In genomic region chr5:34047147-34047546, GRCh38 we compare ENCODE assay signal across 25 cellular contexts.
"Had no signal": no experiment of that assay in that cellular context is flagged by ENCODE, and none has a peak within 500 bp of the region (broad histone marks: within the 10 kb centered on the region; RNA-seq: fewer than 3 reads in every experiment).

No MANE protein-coding gene starts in this region.

- H3K9me3 Mint-ChIP-seq: activated B cell treated with CpG ODN at 0.5 μM for 24 hours; activated CD8-positive, alpha-beta T cell treated with anti-CD3 and anti-CD28 coated beads for 36 hours; activated naive CD4-positive, alpha-beta T cell treated with anti-CD3 and anti-CD28 coated beads, Interleukin-2, amount 50 U/mL, for 72 hours; activated T-cell treated with anti-CD3 and anti-CD28 coated beads, Interleukin-2, amount 50 U/mL, for 4 hours; stimulated activated memory B cell treated with anti-CD40 and anti-IgM and Interleukin-4, amounts not matched to agents 10 μg/mL and 1 μg/mL and 100 μg/mL, for 72 hours; T-helper 2 cell treated with Interferon-gamma antibody and Interleukin-4, amounts not matched to agents 5 μg/mL and 100 μg/mL, for 36 hours had no signal

- H3K4me1 Mint-ChIP-seq: activated T-helper 17 cell treated with anti-CD3 and anti-CD28 coated beads, Interleukin-2, amount 50 U/mL, for 72 hours had no signal

- H3K4me3 Mint-ChIP-seq: activated B cell treated with CpG ODN at 0.5 μM for 24 hours; activated CD8-positive, alpha-beta T cell treated with anti-CD3 and anti-CD28 coated beads for 36 hours; activated T-cell treated with anti-CD3 and anti-CD28 coated beads, Interleukin-2, amount 50 U/mL, for 4 hours; activated T-helper 17 cell treated with anti-CD3 and anti-CD28 coated beads, Interleukin-2, amount 50 U/mL, for 72 hours; stimulated activated memory B cell treated with anti-CD40 and anti-IgM and Interleukin-4, amounts not matched to agents 10 μg/mL and 1 μg/mL and 100 μg/mL, for 72 hours; T-helper 2 cell treated with Interferon-gamma antibody and Interleukin-4, amounts not matched to agents 5 μg/mL and 100 μg/mL, for 36 hours had no signal

- H3K4me3 ChIP-seq: cardiac muscle cell, coronary artery, dorsolateral prefrontal cortex, right atrium auricular region, smooth muscle cell, stomach, thyroid gland, upper lobe of left lung, vagina had no signal

- H3K27me3 ChIP-seq: cardiac muscle cell, dorsolateral prefrontal cortex, right atrium auricular region, stomach, thyroid gland, upper lobe of left lung, vagina had no signal

- ATAC-seq: activated CD8-positive, alpha-beta T cell treated with anti-CD3 and anti-CD28 coated beads for 36 hours; activated naive CD4-positive, alpha-beta T cell treated with anti-CD3 and anti-CD28 coated beads, Interleukin-2, amount 50 U/mL, for 72 hours; activated T-cell treated with anti-CD3 and anti-CD28 coated beads, Interleukin-2, amount 50 U/mL, for 4 hours; activated T-helper 17 cell treated with anti-CD3 and anti-CD28 coated beads, Interleukin-2, amount 50 U/mL, for 72 hours; left ventricle myocardium superior; stimulated activated memory B cell treated with anti-CD40 and anti-IgM and Interleukin-4, amounts not matched to agents 10 μg/mL and 1 μg/mL and 100 μg/mL, for 72 hours had no signal

- H3K27me3 Mint-ChIP-seq: activated B cell treated with CpG ODN at 0.5 μM for 24 hours; activated CD8-positive, alpha-beta T cell treated with anti-CD3 and anti-CD28 coated beads for 36 hours; activated T-helper 17 cell treated with anti-CD3 and anti-CD28 coated beads, Interleukin-2, amount 50 U/mL, for 72 hours; stimulated activated memory B cell treated with anti-CD40 and anti-IgM and Interleukin-4, amounts not matched to agents 10 μg/mL and 1 μg/mL and 100 μg/mL, for 72 hours had no signal

- H3K27ac ChIP-seq: cardiac muscle cell, coronary artery, dorsolateral prefrontal cortex, right atrium auricular region, thyroid gland, upper lobe of left lung, vagina had no signal

- FAIRE-seq: islet of Langerhans had no signal

- H3K36me3 ChIP-seq: cardiac muscle cell, right atrium auricular region, thyroid gland, vagina had no signal

- H3K9me3 ChIP-seq: right atrium auricular region, stomach, thyroid gland, upper lobe of left lung, vagina had no signal

- DNase-seq: activated B cell treated with CpG ODN at 0.5 μM for 24 hours; activated CD4-positive, alpha-beta T cell treated with anti-CD3 and anti-CD28 coated beads, Interleukin-2, amount 50 U/mL, for 1 hour; activated CD8-positive, alpha-beta T cell treated with anti-CD3 and anti-CD28 coated beads for 36 hours; activated T-cell treated with anti-CD3 and anti-CD28 coated beads, Interleukin-2, amount 50 U/mL, for 4 hours; dorsolateral prefrontal cortex; effector memory CD4-positive, alpha-beta T cell; foreskin melanocyte; left ventricle myocardium superior; occipital lobe; stimulated activated CD4-positive, alpha-beta T cell treated with anti-CD3 and anti-CD28 coated beads, Interleukin-1b, Interleukin-23, amount 100 ng/mL, for 48 hours; stimulated activated CD4-positive, alpha-beta T cell treated with anti-CD3 and anti-CD28 coated beads, Interleukin-4, amount 100 ng/mL, for 4 hours; stimulated activated CD8-positive, alpha-beta memory T cell treated with anti-CD3 and anti-CD28 coated beads, Interleukin-4, amount 100 ng/mL, for 48 hours; stomach; thyroid gland; upper lobe of left lung had no signal

- H3K27ac Mint-ChIP-seq: activated B cell treated with CpG ODN at 0.5 μM for 24 hours; activated CD8-positive, alpha-beta T cell treated with anti-CD3 and anti-CD28 coated beads for 36 hours; activated T-helper 17 cell treated with anti-CD3 and anti-CD28 coated beads, Interleukin-2, amount 50 U/mL, for 72 hours; stimulated activated memory B cell treated with anti-CD40 and anti-IgM and Interleukin-4, amounts not matched to agents 10 μg/mL and 1 μg/mL and 100 μg/mL, for 72 hours; T-helper 2 cell treated with Interferon-gamma antibody and Interleukin-4, amounts not matched to agents 5 μg/mL and 100 μg/mL, for 36 hours had no signal

- H3K4me2 ChIP-seq: smooth muscle cell had no signal
